ENCODE assay signal across 16 cellular contexts in genomic region chr14:39085933-39086332, GRCh38. TPM values are rescaled to one million over a fixed set of nuclear protein-coding genes. Genes with fewer than 3 reads are reported as not detected.
DNase-seq lines count a peak whose midpoint lies in the region; ATAC-seq, FAIRE-seq and TF ChIP-seq lines count a peak whose summit lies in the region.
"Had no signal": no experiment of that assay in that cellular context is flagged by ENCODE, and none has a peak within 500 bp of the region (broad histone marks: within the 10 kb centered on the region; RNA-seq: fewer than 3 reads in every experiment).

No MANE protein-coding gene starts in this region.

- TF ChIP-seq CTCF in HepG2 (CRISPR knock-in tag; IDR thresholded peaks at IDR 0.05) (no peak), right lobe of liver (IDR thresholded peaks at IDR 0.05) (no peak), choroid plexus epithelial cell (conservative IDR thresholded peaks at IDR 0.05; ENCODE audit: low read depth, low read length) (no peak), progenitor cell of endocrine pancreas (IDR thresholded peaks at IDR 0.05; ENCODE audit: unreplicated experiment) (no peak), MM.1S (IDR thresholded peaks at IDR 0.05; ENCODE audit: low read length) (no peak)

- no peak overlapping the region for H3K4me3 ChIP-seq in HepG2 (replicated peaks in 1 of 3; ENCODE audit: insufficient read depth in 1 of 3, low read depth in 2 of 3, low read length in 3 of 3)
- H3K4me3 ChIP-seq in right lobe of liver, result no peak overlapping the region
- no peak overlapping the region for H3K4me3 ChIP-seq in choroid plexus epithelial cell (ENCODE audit: low read depth, low read length)
- H3K4me3 ChIP-seq in MM.1S (ENCODE audit: low read length), result no peak overlapping the region

- H3K4me1 ChIP-seq in HepG2 (ENCODE audit: insufficient read depth, low read length), result no peaks in the 10 kb centered on the region
- H3K4me1 ChIP-seq in right lobe of liver, result peaks cover 0 to 7% (median 1%) of the 10 kb centered on the region in 4 donors
- H3K4me1 ChIP-seq in MM.1S (ENCODE audit: low read length), result no peaks in the 10 kb centered on the region
- H3K4me1 ChIP-seq: BE2C had no signal

- no peak for FAIRE-seq in HepG2 (lab: Jason Lieb, UNC)

- H3F3A ChIP-seq in MM.1S (ENCODE audit: insufficient read depth, low read length), result no peaks in the 10 kb centered on the region

- no peaks in the 10 kb centered on the region for H3K27me3 Mint-ChIP-seq in progenitor cell of endocrine pancreas
- H3K27me3 Mint-ChIP-seq: CD4-positive, alpha-beta T cell had no signal

- H4K20me1 ChIP-seq in HepG2 (ENCODE audit: insufficient read depth, low read length) (peaks cover 38% of the 10 kb centered on the region), MM.1S (ENCODE audit: insufficient read depth, low read length) (no peaks in the 10 kb centered on the region)

- DNase-seq in HepG2 (ENCODE audit: low spot score) (no peak), right lobe of liver (no peak), M059J (ENCODE audit: low read depth) (peak; percentile 9), choroid plexus epithelial cell (ENCODE audit: low read depth) (peak; percentile 25), progenitor cell of endocrine pancreas (ENCODE audit: low spot score, unreplicated experiment) (no peak), NCI-H2171 (lab: John Stamatoyannopoulos, UW) (no peak), MM.1S (no peak), NOMO-1 (lab: John Stamatoyannopoulos, UW; ENCODE audit: unreplicated experiment in 2 of 2) (no peak)
- DNase-seq: BE2C; CD4-positive, alpha-beta T cell; HCEC 1CT; KG1; NCI-H1092; NCI-H446; NCI-H774; SW 1271 had no signal

- TF ChIP-seq RAD21 in HepG2 (CRISPR knock-in tag; IDR thresholded peaks at IDR 0.05), result no peak

- intact Hi-C loops in HepG2 (cut with micrococcal nuclease; ENCODE audit: unreplicated experiment), result no loop called here
- intact Hi-C loops in right lobe of liver (cut with DNase I), result no loop called here

- no peak overlapping the region for H2AFZ ChIP-seq in HepG2 (ENCODE audit: low read length)
- no peak overlapping the region for H2AFZ ChIP-seq in MM.1S (ENCODE audit: low read length)

- in situ Hi-C loops in HepG2 (cut with HindIII; ENCODE audit: extremely low pct_ligation_motif_present, low pct_unique_long_range_greater_than_20kb), result no loop called here

- H3K4me3 Mint-ChIP-seq in progenitor cell of endocrine pancreas (ENCODE audit: low read depth), result no peak overlapping the region
- H3K4me3 Mint-ChIP-seq: CD4-positive, alpha-beta T cell had no signal

- 98% methylated on average over 7 of the region's 7 CpGs for WGBS in HepG2 (ENCODE audit: low lambda C conversion rate)
- 95% methylated on average over 7 of the region's 7 CpGs for WGBS in right lobe of liver (ENCODE audit: insufficient coverage, low coverage, low lambda C conversion rate, missing lambda C conversion rate)

- no peak overlapping the region for H3K9ac ChIP-seq in HepG2 (ENCODE audit: insufficient read depth, low read depth, low read length)
- no peak overlapping the region for H3K9ac ChIP-seq in MM.1S (ENCODE audit: low read length)

- CTCF ChIA-PET in HepG2 (lab: Yijun Ruan, JAX; ENCODE audit: low intra/inter-chr PET ratio, low total read pairs), result no interaction called here

- ATAC-seq in HepG2 (no peak), right lobe of liver (no peak)

- H3K36me3 Mint-ChIP-seq in progenitor cell of endocrine pancreas (ENCODE audit: insufficient read depth), result peaks cover 42% of the 10 kb centered on the region

- H3K79me2 ChIP-seq in HepG2 (ENCODE audit: insufficient read depth, low read length) (peaks cover 22% of the 10 kb centered on the region), MM.1S (ENCODE audit: low read length) (no peaks in the 10 kb centered on the region)

- H3K27ac ChIP-seq in HepG2 (ENCODE audit: extremely low read length, insufficient read depth, low read length), result no peak overlapping the region
- no peak overlapping the region for H3K27ac ChIP-seq in right lobe of liver
- no peak overlapping the region for H3K27ac ChIP-seq in MM.1S (ENCODE audit: low read length)

- peak overlapping the region; percentile 47 for H3K27ac Mint-ChIP-seq in progenitor cell of endocrine pancreas
- H3K27ac Mint-ChIP-seq: CD4-positive, alpha-beta T cell had no signal

- POLR2A ChIA-PET in HepG2 (lab: Yijun Ruan, JAX), result interaction anchor here (1.6 to 6.9 kb wide), 2 partner anchors 11 to 17 kb away, joined by 6 to 34 read pairs; partner anchors contain the start of gene SEC23A

- H3K4me1 Mint-ChIP-seq in progenitor cell of endocrine pancreas (ENCODE audit: low read depth), result no peaks in the 10 kb centered on the region

- H3K4me2 ChIP-seq in HepG2 (ENCODE audit: low read depth, low read length) (no peak overlapping the region), MM.1S (ENCODE audit: low read depth, low read length) (no peak overlapping the region)

- no peak for TF ChIP-seq POLR2A in HepG2 (IDR thresholded peaks at IDR 0.05; ENCODE audit: insufficient read depth in 1 of 2, low read depth in 2 of 2, low read length in 2 of 2)
- no peak for TF ChIP-seq POLR2A in right lobe of liver (IDR thresholded peaks at IDR 0.05)

- H3K27me3 ChIP-seq in HepG2 (ENCODE audit: control insufficient read depth in 1 of 2, insufficient read depth in 2 of 2, low read length in 2 of 2) (no peaks in the 10 kb centered on the region), right lobe of liver (no peaks in the 10 kb centered on the region), MM.1S (replicated peaks; ENCODE audit: insufficient read depth, low read length) (no peaks in the 10 kb centered on the region)
- H3K27me3 ChIP-seq: BE2C had no signal

- no peaks in the 10 kb centered on the region for H3K9me3 Mint-ChIP-seq in progenitor cell of endocrine pancreas (ENCODE audit: low read depth)
- H3K9me3 Mint-ChIP-seq: CD4-positive, alpha-beta T cell had no signal

- no peaks in the 10 kb centered on the region for H3K9me2 ChIP-seq in MM.1S (replicated peaks; ENCODE audit: insufficient read depth, low read length)

- H3K9me3 ChIP-seq in HepG2 (ENCODE audit: low read length) (no peaks in the 10 kb centered on the region), right lobe of liver (no peaks in the 10 kb centered on the region), MM.1S (replicated peaks; ENCODE audit: insufficient read depth, low read length) (no peaks in the 10 kb centered on the region)
- H3K9me3 ChIP-seq: BE2C had no signal

- BruUV-seq in HepG2 (replicated peaks; lab: Mats Ljungman, UMichigan), result no TSS peak

- TF ChIP-seq EP300 in HepG2 (IDR thresholded peaks at IDR 0.05; ENCODE audit: low read depth in 2 of 2, low read length in 2 of 2) (no peak), HepG2 (CRISPR knock-in tag; IDR thresholded peaks at IDR 0.05; ENCODE audit: borderline replicate concordance) (no peak)

- H3K36me3 ChIP-seq in HepG2 (replicated peaks in 1 of 2; ENCODE audit: control insufficient read depth in 1 of 2, insufficient read depth in 2 of 2, low read length in 2 of 2), result peaks cover 48 to 85% of the 10 kb centered on the region in 2 experiments
- H3K36me3 ChIP-seq in right lobe of liver, result peaks cover 0 to 88% (median 37%) of the 10 kb centered on the region in 4 donors
- no peaks in the 10 kb centered on the region for H3K36me3 ChIP-seq in MM.1S (replicated peaks; ENCODE audit: insufficient read depth, low read length)

RNA-seq across cellular contexts. Expression of gene SEC23A, which starts 17.1 kb away (rescaled TPM):
- total RNA-seq in HepG2 (2016; rRNA removed; fragmentation: Illumina TruSeq; extraction: Trizol) (887 and 1,365 TPM in 2 replicates), right lobe of liver (100 to 1,000 TPM in 2 of 6 experiments, 10 to 100 TPM in 4; 69.2 to 107 (median 88.1) TPM), progenitor cell of endocrine pancreas (61.9 and 69.5 TPM in 2 replicates)
- total RNA-seq in HepG2 (2016; cell fraction: cytosol; rRNA removed; fragmentation: Illumina TruSeq; extraction: Trizol; ENCODE audit: low read depth), result 59.6 and 60.8 TPM in 2 replicates
- total RNA-seq in HepG2 (2016; cell fraction: insoluble cytoplasmic fraction; rRNA removed; fragmentation: Illumina TruSeq; extraction: Trizol), result 902 and 1,277 TPM in 2 replicates
- total RNA-seq in HepG2 (2016; cell fraction: membrane; rRNA removed; fragmentation: Illumina TruSeq; extraction: Trizol), result 219 and 221 TPM in 2 replicates
- 448 and 490 TPM in 2 replicates for total RNA-seq in HepG2 (2016; cell fraction: nucleus; rRNA removed; fragmentation: Illumina TruSeq; extraction: Trizol)
- polyA plus RNA-seq in HepG2 (2011; rRNA removed), result 372 and 403 TPM in 2 replicates
- polyA plus RNA-seq in HepG2 (2011; cell fraction: cytosol; rRNA removed), result 263 and 365 TPM in 2 replicates
- polyA plus RNA-seq in HepG2 (2011; cell fraction: nucleus; rRNA removed), result 164 TPM in 2 replicates
- polyA plus RNA-seq in HepG2 (2012), result 336 and 361 TPM in 2 replicates
- 11.9 and 12.8 TPM in 2 replicates for polyA plus RNA-seq in HepG2 (2016; cell fraction: cytosol; fragmentation: Illumina TruSeq; extraction: Trizol; ENCODE audit: low read depth)
- 491 and 533 TPM in 2 replicates for polyA plus RNA-seq in HepG2 (2016; cell fraction: insoluble cytoplasmic fraction; fragmentation: Illumina TruSeq; extraction: Trizol; ENCODE audit: low read depth)
- polyA plus RNA-seq in HepG2 (2016; cell fraction: membrane; fragmentation: Illumina TruSeq; extraction: Trizol; ENCODE audit: low read depth), result 53.5 and 58.9 TPM in 2 replicates
- polyA plus RNA-seq in HepG2 (2016; cell fraction: nucleus; fragmentation: Illumina TruSeq; extraction: Trizol; ENCODE audit: insufficient read depth, low read depth), result 175 and 191 TPM in 2 replicates
- 120 and 863 TPM in 2 replicates for polyA minus RNA-seq in HepG2 (2011; rRNA and poly(A)+ RNA removed; ENCODE audit: low replicate concordance)
- polyA minus RNA-seq in HepG2 (2011; cell fraction: cytosol; rRNA and poly(A)+ RNA removed), result 860 and 1,029 TPM in 2 replicates
- 974 and 1,148 TPM in 2 replicates for polyA minus RNA-seq in HepG2 (2011; cell fraction: nucleus; rRNA and poly(A)+ RNA removed)
- 151 and 164 TPM in 2 replicates for total RNA-seq in M059J (2014; rRNA removed; shearing (Covaris generic))

RNA-seq across cellular contexts. Expression of gene GEMIN2, which starts 28.2 kb away (rescaled TPM):
- total RNA-seq in HepG2 (2016; rRNA removed; fragmentation: Illumina TruSeq; extraction: Trizol) (110 and 160 TPM in 2 replicates), right lobe of liver (1 to 10 TPM; 3.4 to 9.9 (median 6.0) TPM), progenitor cell of endocrine pancreas (23.7 and 24.3 TPM in 2 replicates)
- 22.5 and 24.2 TPM in 2 replicates for total RNA-seq in HepG2 (2016; cell fraction: cytosol; rRNA removed; fragmentation: Illumina TruSeq; extraction: Trizol; ENCODE audit: low read depth)
- total RNA-seq in HepG2 (2016; cell fraction: insoluble cytoplasmic fraction; rRNA removed; fragmentation: Illumina TruSeq; extraction: Trizol), result 118 and 174 TPM in 2 replicates
- total RNA-seq in HepG2 (2016; cell fraction: membrane; rRNA removed; fragmentation: Illumina TruSeq; extraction: Trizol), result 29.0 and 39.1 TPM in 2 replicates
- total RNA-seq in HepG2 (2016; cell fraction: nucleus; rRNA removed; fragmentation: Illumina TruSeq; extraction: Trizol), result 61.9 and 71.2 TPM in 2 replicates
- 33.8 and 54.8 TPM in 2 replicates for polyA plus RNA-seq in HepG2 (2011; rRNA removed)
- polyA plus RNA-seq in HepG2 (2011; cell fraction: cytosol; rRNA removed), result 31.5 and 34.6 TPM in 2 replicates
- polyA plus RNA-seq in HepG2 (2011; cell fraction: nucleus; rRNA removed), result 39.5 and 46.0 TPM in 2 replicates
- 18.1 and 33.2 TPM in 2 replicates for polyA plus RNA-seq in HepG2 (2012)
- polyA plus RNA-seq in HepG2 (2016; cell fraction: cytosol; fragmentation: Illumina TruSeq; extraction: Trizol; ENCODE audit: low read depth), result 9.8 and 9.9 TPM in 2 replicates
- 134 and 143 TPM in 2 replicates for polyA plus RNA-seq in HepG2 (2016; cell fraction: insoluble cytoplasmic fraction; fragmentation: Illumina TruSeq; extraction: Trizol; ENCODE audit: low read depth)
- 15.6 and 17.8 TPM in 2 replicates for polyA plus RNA-seq in HepG2 (2016; cell fraction: membrane; fragmentation: Illumina TruSeq; extraction: Trizol; ENCODE audit: low read depth)
- polyA plus RNA-seq in HepG2 (2016; cell fraction: nucleus; fragmentation: Illumina TruSeq; extraction: Trizol; ENCODE audit: insufficient read depth, low read depth), result 90.7 and 93.9 TPM in 2 replicates
- 9.5 and 15.9 TPM in 2 replicates for polyA minus RNA-seq in HepG2 (2011; rRNA and poly(A)+ RNA removed; ENCODE audit: low replicate concordance)
- 14.1 and 16.6 TPM in 2 replicates for polyA minus RNA-seq in HepG2 (2011; cell fraction: cytosol; rRNA and poly(A)+ RNA removed)
- polyA minus RNA-seq in HepG2 (2011; cell fraction: nucleus; rRNA and poly(A)+ RNA removed), result 42.9 and 52.1 TPM in 2 replicates
- total RNA-seq in M059J (2014; rRNA removed; shearing (Covaris generic)), result 58.9 and 78.3 TPM in 2 replicates

Comparison
In these comparisons a context has a peak if more than half of its experiments do, and no peak if none do; other contexts are left out.
1. DNase-seq: peak in M059J (single experiment) and choroid plexus epithelial cell (single experiment); none in HepG2 (single experiment), right lobe of liver (0 of 3), progenitor cell of endocrine pancreas (single experiment), NCI-H2171 (single experiment), MM.1S (single experiment) and NOMO-1 (0 of 2).